ENCODE assay signal across 1 cellular context in the genomic region with DNA sequence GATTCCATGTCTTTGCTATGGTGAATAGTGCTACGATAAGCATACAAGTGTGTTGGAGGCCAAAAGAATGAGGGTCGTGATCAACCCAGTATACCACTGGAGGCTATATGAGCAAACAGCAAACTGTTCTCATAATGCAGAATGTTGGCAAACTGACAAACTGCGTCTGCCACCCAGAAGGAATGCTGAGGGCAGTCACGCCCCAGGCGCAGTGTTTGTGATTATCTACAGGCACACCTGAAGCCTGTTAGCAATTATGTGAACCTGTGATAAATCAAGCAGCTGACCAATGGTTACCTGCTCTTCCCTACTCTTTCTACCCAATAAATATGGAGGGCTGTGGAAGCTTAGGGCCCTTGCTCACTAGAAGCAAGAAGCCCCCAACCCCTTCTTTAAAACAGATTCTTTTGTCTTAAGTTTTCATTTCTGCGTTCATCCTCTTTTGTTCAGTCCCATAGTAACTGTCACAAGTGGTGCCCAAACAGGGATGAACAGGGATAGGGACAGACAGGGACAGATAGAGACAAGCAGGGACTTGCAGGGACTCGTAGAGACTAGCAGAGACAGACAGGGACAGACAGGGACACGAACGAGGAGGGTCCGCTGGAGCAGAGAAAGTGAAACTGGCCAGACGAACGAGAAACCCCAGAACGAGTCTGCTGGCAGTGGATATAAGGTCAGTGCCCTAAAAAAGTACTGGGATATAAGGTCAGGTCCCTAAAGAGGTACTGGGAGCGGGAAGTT.
TF ChIP-seq lines count a peak whose summit lies in the region.

No MANE protein-coding gene starts in this region.

TF ChIP-seq in HepG2, 621 proteins besides CTCF, POLR2A, EP300 and RAD21:
- TF ChIP-seq, protein P1, sequence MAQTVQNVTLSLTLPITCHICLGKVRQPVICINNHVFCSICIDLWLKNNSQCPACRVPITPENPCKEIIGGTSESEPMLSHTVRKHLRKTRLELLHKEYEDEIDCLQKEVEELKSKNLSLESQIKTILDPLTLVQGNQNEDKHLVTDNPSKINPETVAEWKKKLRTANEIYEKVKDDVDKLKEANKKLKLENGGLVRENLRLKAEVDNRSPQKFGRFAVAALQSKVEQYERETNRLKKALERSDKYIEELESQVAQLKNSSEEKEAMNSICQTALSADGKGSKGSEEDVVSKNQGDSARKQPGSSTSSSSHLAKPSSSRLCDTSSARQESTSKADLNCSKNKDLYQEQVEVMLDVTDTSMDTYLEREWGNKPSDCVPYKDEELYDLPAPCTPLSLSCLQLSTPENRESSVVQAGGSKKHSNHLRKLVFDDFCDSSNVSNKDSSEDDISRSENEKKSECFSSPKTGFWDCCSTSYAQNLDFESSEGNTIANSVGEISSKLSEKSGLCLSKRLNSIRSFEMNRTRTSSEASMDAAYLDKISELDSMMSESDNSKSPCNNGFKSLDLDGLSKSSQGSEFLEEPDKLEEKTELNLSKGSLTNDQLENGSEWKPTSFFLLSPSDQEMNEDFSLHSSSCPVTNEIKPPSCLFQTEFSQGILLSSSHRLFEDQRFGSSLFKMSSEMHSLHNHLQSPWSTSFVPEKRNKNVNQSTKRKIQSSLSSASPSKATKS (CRISPR knock-in tag; IDR thresholded peaks at IDR 0.05) = no peak
- TF ChIP-seq HOXA7 (CRISPR knock-in tag; IDR thresholded peaks at IDR 0.05) = no peak
- no peak for TF ChIP-seq EED (CRISPR knock-in tag; IDR thresholded peaks at IDR 0.05)
- no peak for TF ChIP-seq ZNF782 (CRISPR knock-in tag; IDR thresholded peaks at IDR 0.05; ENCODE audit: borderline replicate concordance)
- TF ChIP-seq HDAC1 (CRISPR knock-in tag; IDR thresholded peaks at IDR 0.05) = no peak
- TF ChIP-seq, protein P2, sequence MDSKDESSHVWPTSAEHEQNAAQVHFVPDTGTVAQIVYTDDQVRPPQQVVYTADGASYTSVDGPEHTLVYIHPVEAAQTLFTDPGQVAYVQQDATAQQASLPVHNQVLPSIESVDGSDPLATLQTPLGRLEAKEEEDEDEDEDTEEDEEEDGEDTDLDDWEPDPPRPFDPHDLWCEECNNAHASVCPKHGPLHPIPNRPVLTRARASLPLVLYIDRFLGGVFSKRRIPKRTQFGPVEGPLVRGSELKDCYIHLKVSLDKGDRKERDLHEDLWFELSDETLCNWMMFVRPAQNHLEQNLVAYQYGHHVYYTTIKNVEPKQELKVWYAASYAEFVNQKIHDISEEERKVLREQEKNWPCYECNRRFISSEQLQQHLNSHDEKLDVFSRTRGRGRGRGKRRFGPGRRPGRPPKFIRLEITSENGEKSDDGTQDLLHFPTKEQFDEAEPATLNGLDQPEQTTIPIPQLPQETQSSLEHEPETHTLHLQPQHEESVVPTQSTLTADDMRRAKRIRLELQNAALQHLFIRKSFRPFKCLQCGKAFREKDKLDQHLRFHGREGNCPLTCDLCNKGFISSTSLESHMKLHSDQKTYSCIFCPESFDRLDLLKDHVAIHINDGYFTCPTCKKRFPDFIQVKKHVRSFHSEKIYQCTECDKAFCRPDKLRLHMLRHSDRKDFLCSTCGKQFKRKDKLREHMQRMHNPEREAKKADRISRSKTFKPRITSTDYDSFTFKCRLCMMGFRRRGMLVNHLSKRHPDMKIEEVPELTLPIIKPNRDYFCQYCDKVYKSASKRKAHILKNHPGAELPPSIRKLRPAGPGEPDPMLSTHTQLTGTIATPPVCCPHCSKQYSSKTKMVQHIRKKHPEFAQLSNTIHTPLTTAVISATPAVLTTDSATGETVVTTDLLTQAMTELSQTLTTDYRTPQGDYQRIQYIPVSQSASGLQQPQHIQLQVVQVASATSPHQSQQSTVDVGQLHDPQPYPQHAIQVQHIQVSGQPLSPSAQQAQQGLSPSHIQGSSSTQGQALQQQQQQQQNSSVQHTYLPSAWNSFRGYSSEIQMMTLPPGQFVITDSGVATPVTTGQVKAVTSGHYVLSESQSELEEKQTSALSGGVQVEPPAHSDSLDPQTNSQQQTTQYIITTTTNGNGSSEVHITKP (CRISPR knock-in tag; IDR thresholded peaks at IDR 0.05; ENCODE audit: low read depth) = no peak
- no peak for TF ChIP-seq GTF2F1 (IDR thresholded peaks at IDR 0.05; ENCODE audit: low read length)
